ENCODE assay signal across 28 cellular contexts in the genomic region with DNA sequence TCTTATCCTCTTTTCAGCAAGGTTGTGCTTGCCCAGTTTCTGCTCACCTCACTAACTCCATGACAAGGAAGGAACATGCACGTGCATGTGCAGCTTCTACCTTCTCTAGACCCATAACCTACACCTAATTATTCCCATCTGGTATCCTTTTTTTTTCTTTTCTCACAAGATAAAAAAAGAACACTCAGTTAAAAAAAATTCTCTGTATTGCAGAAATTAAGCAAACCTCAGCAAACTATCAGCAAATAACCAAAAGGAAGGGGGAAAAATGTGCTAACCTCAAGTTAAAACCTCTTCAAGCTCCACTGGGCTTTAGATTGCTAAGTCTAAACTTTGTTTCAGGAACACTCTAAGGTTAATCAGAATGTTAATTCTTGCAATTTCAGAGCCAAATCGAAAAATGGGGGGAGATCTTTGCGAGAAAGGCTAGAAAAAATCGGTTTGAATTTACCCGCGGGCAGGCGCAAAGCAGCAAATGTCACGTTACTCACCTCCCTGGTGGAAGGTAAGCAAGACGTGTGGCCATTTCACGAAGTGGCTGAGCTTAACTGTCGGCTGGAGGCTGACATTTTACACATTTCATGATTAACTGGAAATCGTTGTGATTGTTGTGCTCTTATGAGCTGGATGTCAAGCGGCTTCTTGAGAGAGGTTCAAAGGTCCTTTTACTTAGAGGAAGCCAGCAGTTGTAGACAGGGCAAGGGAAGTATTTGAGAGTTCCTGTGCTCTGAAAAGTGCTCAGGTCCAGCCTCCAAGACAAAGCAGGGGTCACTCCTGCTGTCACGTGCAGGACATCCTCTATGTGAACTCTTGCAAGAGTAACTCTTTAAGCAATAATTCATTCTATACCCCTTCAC. TPM values are rescaled to one million over a fixed set of nuclear protein-coding genes. Genes with fewer than 3 reads are reported as not detected.
DNase-seq lines count a peak whose midpoint lies in the region; ATAC-seq, FAIRE-seq and TF ChIP-seq lines count a peak whose summit lies in the region.
"Had no signal": no experiment of that assay in that cellular context is flagged by ENCODE, and none has a peak within 500 bp of the region (broad histone marks: within the 10 kb centered on the region; RNA-seq: fewer than 3 reads in every experiment).

No MANE protein-coding gene starts in this region.

- TF ChIP-seq RAD21 in K562 (CRISPR knock-in tag; conservative IDR thresholded peaks at IDR 0.05 in 1 of 2, IDR thresholded peaks at IDR 0.05 in 1 of 2) = no peak

- CTCF ChIA-PET in K562 (lab: Yijun Ruan, JAX; ENCODE audit: low intra/inter-chr PET ratio) = interaction anchor here (0.8 kb wide), 1 partner anchor 22 kb away, joined by 5 read pairs; no protein-coding TSS in a partner anchor

- TF ChIP-seq CTCF in K562 (IDR thresholded peaks at IDR 0.05 in 2 of 3, conservative IDR thresholded peaks at IDR 0.05 in 1 of 3; ENCODE audit: insufficient read depth in 2 of 3, low read depth in 1 of 3, low read length in 3 of 3) (no peak), right lobe of liver (IDR thresholded peaks at IDR 0.05) (no peak), type B pancreatic cell (conservative IDR thresholded peaks at IDR 0.05) (no peak)

- peak overlapping the region; percentile 14 for H3K4me3 Mint-ChIP-seq in type B pancreatic cell
- H3K4me3 Mint-ChIP-seq: CD4-positive, alpha-beta memory T cell; HFFc6 had no signal

- H3K4me1 ChIP-seq in K562 (replicated peaks in 1 of 2; ENCODE audit: control insufficient read depth in 2 of 2, insufficient read depth in 2 of 2, low read length in 2 of 2) = peaks cover 0 to 5% of the 10 kb centered on the region in 2 experiments; a peak in 1 of 5 replicates
- peaks cover 0 to 6% (median 0%) of the 10 kb centered on the region in 4 donors for H3K4me1 ChIP-seq in right lobe of liver
- H3K4me1 ChIP-seq: Caco-2 had no signal

- H3K9me3 ChIP-seq in K562 (replicated peaks; ENCODE audit: control insufficient read depth, insufficient read depth, low read depth, low read length) = no peaks in the 10 kb centered on the region
- H3K9me3 ChIP-seq in right lobe of liver = no peaks in the 10 kb centered on the region
- H3K9me3 ChIP-seq: BLaER1, Caco-2 had no signal

- no peak for TF ChIP-seq POLR2A in K562 (conservative IDR thresholded peaks at IDR 0.05)
- TF ChIP-seq POLR2A in right lobe of liver (IDR thresholded peaks at IDR 0.05) = no peak

- H3K27ac Mint-ChIP-seq in type B pancreatic cell = peak overlapping the region; percentile 90
- H3K27ac Mint-ChIP-seq: CD4-positive, alpha-beta memory T cell; HFFc6 had no signal

- no peak overlapping the region for H3K9ac ChIP-seq in K562 (ENCODE audit: insufficient read depth in 1 of 2, low read depth in 2 of 2, low read length in 2 of 2)
- H3K9ac ChIP-seq: BLaER1 had no signal

- no peak overlapping the region for H3K27ac ChIP-seq in K562 (ENCODE audit: extremely low read depth, low read depth, low read length)
- no peak overlapping the region for H3K27ac ChIP-seq in right lobe of liver
- H3K27ac ChIP-seq: 22Rv1, BLaER1 had no signal

- POLR2A ChIA-PET in K562 (lab: Yijun Ruan, JAX) = interaction anchor here (0.5 kb wide), 1 partner anchor 1514 kb away, joined by 3 read pairs; no protein-coding TSS in a partner anchor

- in situ Hi-C loops in K562 (cut with MboI) = no loop called here

- DNase-seq in DMS53 (lab: John Stamatoyannopoulos, UW) (peak; percentile 51), DMS53 treated with DMSO at 0.1 percent for 48 hours (lab: John Stamatoyannopoulos, UW; ENCODE audit: unreplicated experiment) (no peak), K562 (ENCODE audit: extremely low read depth in 1 of 4, low spot score in 3 of 4) (no peak), right lobe of liver (no peak), type B pancreatic cell (ENCODE audit: extremely low spot score, unreplicated experiment) (no peak)
- no peak for DNase-seq in activated CD4-positive, alpha-beta T cell treated with anti-CD3 and anti-CD28 coated beads for 48 hours
- DNase-seq: ACHN; Caco-2; CD4-positive, alpha-beta memory T cell; DMS 273 treated with DMSO at 0.1 percent for 48 hours; H7; HFFc6; KBM-7; MM.1S; NCI-H1092; NCI-H1436; NCI-H187 treated with DMSO at 0.1 percent for 48 hours; NCI-H446 treated with DMSO at 0.1 percent for 48 hours; NCI-H526 treated with DMSO at 0.1 percent for 48 hours; Right ventricle myocardium superior had no signal

- no peaks in the 10 kb centered on the region for H3K27me3 ChIP-seq in K562 (ENCODE audit: control insufficient read depth in 2 of 2, insufficient read depth in 2 of 2, low read length in 2 of 2)
- peaks cover 0 to 41% of the 10 kb centered on the region in 2 donors for H3K27me3 ChIP-seq in right lobe of liver

- peaks cover 17% of the 10 kb centered on the region for H3K4me1 Mint-ChIP-seq in type B pancreatic cell (ENCODE audit: unreplicated experiment)

- ATAC-seq in K562 = no peak
- ATAC-seq in right lobe of liver = peak in 3 of 4 donors; percentile 45 to 65 (median 62)
- ATAC-seq in HG02623 (IDR thresholded peaks at IDR 0.05; ENCODE audit: unreplicated experiment) = no peak
- ATAC-seq in GM18502 (IDR thresholded peaks at IDR 0.05; ENCODE audit: poor library complexity, unreplicated experiment) = no peak
- ATAC-seq: SK-N-SH treated with all-trans-retinoic acid at 6 μM for 48 hours had no signal

- 44% methylated on average over 14 of the region's 14 CpGs for WGBS in K562 (ENCODE audit: insufficient coverage, low coverage, missing lambda C conversion rate)
- 6% methylated on average over 12 of the region's 14 CpGs for WGBS in right lobe of liver (ENCODE audit: insufficient coverage, low coverage, low lambda C conversion rate, missing lambda C conversion rate)

- no peaks in the 10 kb centered on the region for H3K79me2 ChIP-seq in K562 (ENCODE audit: control insufficient read depth, insufficient read depth, low read length)

- H2AFZ ChIP-seq in K562 (ENCODE audit: low read depth, low read length) = peak overlapping the region; percentile 54

- no peak overlapping the region for H3K4me2 ChIP-seq in K562 (ENCODE audit: insufficient read depth, low read length)
- H3K4me2 ChIP-seq: BLaER1 had no signal

- H3K4me3 ChIP-seq in K562 (no peak overlapping the region), right lobe of liver (no peak overlapping the region)
- H3K4me3 ChIP-seq: BLaER1 had no signal

- intact Hi-C loops in K562 (cut with micrococcal nuclease) = no loop called here
- intact Hi-C loops in right lobe of liver (cut with DNase I) = no loop called here

- H3K9me1 ChIP-seq in K562 (ENCODE audit: control insufficient read depth, insufficient read depth, low read length) = no peaks in the 10 kb centered on the region

- H3K36me3 ChIP-seq in K562 (ENCODE audit: control insufficient read depth, insufficient read depth, low read length) = no peaks in the 10 kb centered on the region
- H3K36me3 ChIP-seq in right lobe of liver = no peaks in the 10 kb centered on the region
- H3K36me3 ChIP-seq: BLaER1 had no signal

- FAIRE-seq in K562 (lab: Jason Lieb, UNC) = no peak
- FAIRE-seq: GM12892, GM18507 had no signal

- peaks cover 98% of the 10 kb centered on the region for H3K27me3 Mint-ChIP-seq in type B pancreatic cell

- no peaks in the 10 kb centered on the region for H3K9me3 Mint-ChIP-seq in type B pancreatic cell
- H3K9me3 Mint-ChIP-seq: HFFc6 had no signal

- no TSS peak for BruUV-seq in K562 (replicated peaks; lab: Mats Ljungman, UMichigan)

- no peak for TF ChIP-seq EP300 in K562 (IDR thresholded peaks at IDR 0.05; ENCODE audit: low read length)

- peaks cover 21% of the 10 kb centered on the region for H3K36me3 Mint-ChIP-seq in type B pancreatic cell
- H3K36me3 Mint-ChIP-seq: CD4-positive, alpha-beta memory T cell had no signal

- H4K20me1 ChIP-seq in K562 (replicated peaks; ENCODE audit: control insufficient read depth, insufficient read depth, low read length) = no peaks in the 10 kb centered on the region
- H4K20me1 ChIP-seq: BLaER1 had no signal

TF ChIP-seq in K562, 482 proteins besides CTCF, POLR2A, EP300 and RAD21 (continues in another document):
- peak; percentile 24; the same call in 1 of the 2 replicates for TF ChIP-seq ZNF316 (IDR thresholded peaks at IDR 0.05)
- TF ChIP-seq YY1 (IDR thresholded peaks at IDR 0.05; ENCODE audit: borderline replicate concordance in 1 of 3, control insufficient read depth in 1 of 3, extremely low read depth in 1 of 3, insufficient read depth in 3 of 3, insufficient read length in 1 of 3, insufficient replicate concordance in 2 of 3, low read depth in 1 of 3, low read length in 2 of 3) = peak in 1 of 3 experiments; percentile 39
- no peak for TF ChIP-seq SIRT6 (IDR thresholded peaks at IDR 0.05; ENCODE audit: low read depth, low read length)
- no peak for TF ChIP-seq KLF10 (CRISPR knock-in tag; IDR thresholded peaks at IDR 0.05)
- TF ChIP-seq CCAR2 (IDR thresholded peaks at IDR 0.05; ENCODE audit: low read depth, low read length) = no peak

RNA-seq across cellular contexts. Expression of gene TFAP2B, which starts 19.1 kb away (rescaled TPM):
- total RNA-seq in K562 (2011; cell fraction: chromatin; rRNA removed; ENCODE audit: low replicate concordance) = not detected in 2 replicates
- total RNA-seq in K562 (2011; cell fraction: nucleolus; rRNA removed) = not detected in 2 replicates
- total RNA-seq in K562 (2011; cell fraction: nucleoplasm; rRNA removed) = not detected in 2 replicates
- total RNA-seq in K562 (2014; rRNA removed) = not detected in 2 replicates
- total RNA-seq in K562 (2014; rRNA removed; fragmentation: Illumina TruSeq; extraction: Trizol) = not detected in 2 replicates
- total RNA-seq in K562 (2015; rRNA removed; fragmentation: Illumina TruSeq; extraction: Trizol) = not detected in 2 replicates
- not detected in 2 replicates for total RNA-seq in K562 (2021)
- not detected in 2 replicates for polyA plus RNA-seq in K562 (2011; rRNA removed)
- polyA plus RNA-seq in K562 (2011; cell fraction: cytosol; rRNA removed) = 0.01 TPM in 1 of 2 replicates, not detected in the other
- polyA plus RNA-seq in K562 (2011; cell fraction: nucleus; rRNA removed) = 0.06 TPM in 2 replicates
- 0.01 TPM in 1 of 2 replicates, not detected in the other for polyA plus RNA-seq in K562 (2012)
- not detected in 2 replicates for polyA plus RNA-seq in K562 (2014; fragmentation: Illumina TruSeq; extraction: Trizol)
- polyA plus RNA-seq in K562 (2014; fragmentation: Nextera tagmentation; extraction: Ambion mirVana) = not detected
- not detected in 2 replicates for polyA plus RNA-seq in K562 (2014; rRNA removed)
- not detected in 2 replicates for polyA minus RNA-seq in K562 (2011; rRNA and poly(A)+ RNA removed)
- not detected in 2 replicates for polyA minus RNA-seq in K562 (2011; cell fraction: cytosol; rRNA and poly(A)+ RNA removed)
- not detected in 2 replicates for polyA minus RNA-seq in K562 (2011; cell fraction: nucleus; rRNA and poly(A)+ RNA removed)
- not detected for total RNA-seq in right lobe of liver
- total RNA-seq in type B pancreatic cell (ENCODE audit: low replicate concordance) = 11.6 and 75.5 TPM in 2 replicates
- total RNA-seq: Caco-2; CD4-positive, alpha-beta memory T cell; G401; H7; HFFc6; Right ventricle myocardium superior had no signal
- polyA plus RNA-seq: CD4-positive, alpha-beta memory T cell had no signal

Comparison
In these comparisons a context has a peak if more than half of its experiments do, and no peak if none do; other contexts are left out.
1. ATAC-seq: peak in right lobe of liver (3 of 4); none in K562 (single experiment), HG02623 (single experiment) and GM18502 (single experiment).
2. RNA of gene TFAP2B, which starts 19.1 kb away (total RNA-seq): 11.6 to 75.5 TPM in type B pancreatic cell; not detected in K562 and not detected in right lobe of liver; every median in the first group is over 10 times any median in the second.